Comparison of ENCODE assay signal across 22 cellular contexts in genomic region chr7:56107954-56108258, GRCh38. TPM values are rescaled to one million over a fixed set of nuclear protein-coding genes. Genes with fewer than 3 reads are reported as not detected.
DNase-seq lines count a peak whose midpoint lies in the region; ATAC-seq, FAIRE-seq and TF ChIP-seq lines count a peak whose summit lies in the region.
"Had no signal": no experiment of that assay in that cellular context is flagged by ENCODE, and none has a peak within 500 bp of the region (broad histone marks: within the 10 kb centered on the region; RNA-seq: fewer than 3 reads in every experiment).

No MANE protein-coding gene starts in this region.

- TF ChIP-seq EP300 in GM12878 (IDR thresholded peaks at IDR 0.05; ENCODE audit: borderline replicate concordance in 1 of 2, control insufficient read depth in 1 of 2, low read depth in 2 of 2, low read length in 2 of 2): no peak

- peak overlapping the region; percentile 82 for H3K4me2 ChIP-seq in Loucy (ENCODE audit: low read depth, low read length, poor library complexity, severe bottlenecking)
- H3K4me2 ChIP-seq in GM12878 (ENCODE audit: control insufficient read depth, insufficient read depth): no peak overlapping the region
- no peak overlapping the region for H3K4me2 ChIP-seq in smooth muscle cell

- POLR2A ChIA-PET in GM12878 (lab: Charles Lee): no interaction called here

- peak overlapping the region; percentile 97 for H3K4me3 Mint-ChIP-seq in activated T-cell treated with anti-CD3 and anti-CD28 coated beads, Interleukin-2, amount 50 U/mL, for 24 hours
- H3K4me3 Mint-ChIP-seq in neural crest cell: peak overlapping the region; percentile 47
- H3K4me3 Mint-ChIP-seq: WTC11 had no signal

- WGBS in GM12878 (ENCODE audit: insufficient coverage, insufficient replicate concordance, low lambda C conversion rate, missing lambda C conversion rate): 100% methylated on average over 1 of the region's 1 CpG
- 89% methylated on average over 1 of the region's 1 CpG for WGBS in smooth muscle cell (ENCODE audit: low lambda C conversion rate)

- in situ Hi-C loops in GM12878 (cut with MboI): loop anchor here (10.0 kb wide), 1 partner anchor 1353 kb away; the partner anchor contains the start of gene SEC61G

- H3K9ac ChIP-seq in Loucy (ENCODE audit: low read depth, low read length, poor library complexity, severe bottlenecking) (no peak overlapping the region), GM12878 (ENCODE audit: control insufficient read depth, insufficient read depth, low read length) (no peak overlapping the region), smooth muscle cell (ENCODE audit: low read depth) (no peak overlapping the region)

- H3K9me3 ChIP-seq in Loucy (ENCODE audit: insufficient read depth, low read depth, low read length) (0 out of 2 replicates have a peak, but pooled peaks cover 3% of the 10 kb centered on the region), GM12878 (replicated peaks; ENCODE audit: control insufficient read depth, insufficient read depth, low read length) (peaks cover 2% of the 10 kb centered on the region; the same call in 2 of the 3 replicates), smooth muscle cell (replicated peaks; ENCODE audit: low read depth) (no peaks in the 10 kb centered on the region), right atrium auricular region (no peaks in the 10 kb centered on the region)
- H3K9me3 ChIP-seq: suprapubic skin had no signal

- TF ChIP-seq POLR2A in GM12878 (IDR thresholded peaks at IDR 0.05; ENCODE audit: low read depth, low read length): no peak

- H3K79me2 ChIP-seq in Loucy (ENCODE audit: insufficient read depth, low read length) (peaks cover 34% of the 10 kb centered on the region), GM12878 (ENCODE audit: control insufficient read depth, insufficient read depth, low read length) (peaks cover 24% of the 10 kb centered on the region), smooth muscle cell (ENCODE audit: low read depth) (peaks cover 12% of the 10 kb centered on the region)

- H3K27ac ChIP-seq in GM12878 (ENCODE audit: control insufficient read depth, insufficient read depth) (no peak overlapping the region), smooth muscle cell (ENCODE audit: low read depth) (no peak overlapping the region), right atrium auricular region (no peak overlapping the region)
- H3K27ac ChIP-seq: suprapubic skin had no signal

- intact Hi-C loops in GM12878 (cut with micrococcal nuclease; ENCODE audit: unreplicated experiment): loop anchor here (10.0 kb wide), 1 partner anchor 223 kb away; the partner anchor contains the start of gene ZNF713

- H3F3A ChIP-seq in Loucy (ENCODE audit: low read depth) (0 out of 2 replicates have a peak, but pooled peaks cover 2% of the 10 kb centered on the region), smooth muscle cell (ENCODE audit: low read depth) (no peaks in the 10 kb centered on the region)

- DNase-seq in activated T-cell treated with anti-CD3 and anti-CD28 coated beads, Interleukin-2, amount 50 U/mL, for 24 hours: no peak
- DNase-seq in activated T-cell treated with anti-CD3 and anti-CD28 coated beads for 4 hours (no peak), GM12878 (ENCODE audit: low read depth, low spot score) (no peak), neural crest cell (ENCODE audit: low read depth, low spot score) (no peak), smooth muscle cell (lab: John Stamatoyannopoulos, UW; ENCODE audit: unreplicated experiment) (no peak), NK-92 (lab: John Stamatoyannopoulos, UW; ENCODE audit: unreplicated experiment) (no peak), right atrium auricular region (ENCODE audit: low spot score) (no peak)
- DNase-seq: central memory CD4-positive, alpha-beta T cell; effector CD4-positive, alpha-beta T cell; kidney; mesendoderm; NCI-H1694; NCI-H345; occipital lobe; stimulated activated CD4-positive, alpha-beta T cell treated with anti-CD3 and anti-CD28 coated beads, Interleukin-1b, Interleukin-23, amount 100 ng/mL, for 48 hours had no signal

- FAIRE-seq in GM12878 (lab: Jason Lieb, UNC): no peak
- FAIRE-seq: kidney had no signal

- RAD21 ChIA-PET in GM12878 (lab: Charles Lee; ENCODE audit: unreplicated experiment): no interaction called here

- no peaks in the 10 kb centered on the region for H3K27me3 Mint-ChIP-seq in activated T-cell treated with anti-CD3 and anti-CD28 coated beads, Interleukin-2, amount 50 U/mL, for 24 hours
- peaks cover 21% of the 10 kb centered on the region for H3K27me3 Mint-ChIP-seq in neural crest cell (ENCODE audit: low read depth)

- H4K20me1 ChIP-seq in Loucy (ENCODE audit: insufficient read depth, low read length, poor library complexity, severe bottlenecking) (peaks cover 33% of the 10 kb centered on the region), GM12878 (ENCODE audit: control insufficient read depth, insufficient read depth) (no peaks in the 10 kb centered on the region), smooth muscle cell (ENCODE audit: low read depth) (no peaks in the 10 kb centered on the region)

- SMC1A ChIA-PET in GM12878 (lab: Charles Lee; ENCODE audit: uncharacterized antibody, unreplicated experiment): no interaction called here

- ATAC-seq in GM12878: no peak
- ATAC-seq: sciatic nerve, WTC11 had no signal

- H3K9me2 ChIP-seq in Loucy (replicated peaks; ENCODE audit: low read depth, low read length): no peaks in the 10 kb centered on the region

- no peak overlapping the region for H2AFZ ChIP-seq in Loucy (ENCODE audit: low read length)
- peak overlapping the region; percentile 31 for H2AFZ ChIP-seq in GM12878 (ENCODE audit: control insufficient read depth, low read depth, low read length)
- H2AFZ ChIP-seq in smooth muscle cell (ENCODE audit: low read depth): no peak overlapping the region

- TF ChIP-seq CTCF in Loucy (conservative IDR thresholded peaks at IDR 0.05; ENCODE audit: low read length) (no peak), GM12878 (IDR thresholded peaks at IDR 0.05 in 2 of 3, conservative IDR thresholded peaks at IDR 0.05 in 1 of 3; ENCODE audit: control insufficient read depth in 2 of 3, extremely low read depth in 1 of 3, insufficient read depth in 1 of 3, low read depth in 3 of 3, low read length in 3 of 3) (no peak), neural crest cell (conservative IDR thresholded peaks at IDR 0.05) (no peak), smooth muscle cell (IDR thresholded peaks at IDR 0.05; ENCODE audit: borderline replicate concordance, insufficient read depth, poor library complexity, severe bottlenecking) (no peak), right atrium auricular region (IDR thresholded peaks at IDR 0.05) (no peak)

- H3K36me3 Mint-ChIP-seq in activated T-cell treated with anti-CD3 and anti-CD28 coated beads, Interleukin-2, amount 50 U/mL, for 24 hours (ENCODE audit: low read depth): peaks cover 44% of the 10 kb centered on the region
- H3K36me3 Mint-ChIP-seq in neural crest cell (ENCODE audit: low read depth): peaks cover 16% of the 10 kb centered on the region

- peaks cover 5% of the 10 kb centered on the region for H3K9me3 Mint-ChIP-seq in activated T-cell treated with anti-CD3 and anti-CD28 coated beads, Interleukin-2, amount 50 U/mL, for 24 hours
- H3K9me3 Mint-ChIP-seq in neural crest cell: peaks cover 3% of the 10 kb centered on the region

- peaks cover 26% of the 10 kb centered on the region for H3K4me1 ChIP-seq in Loucy (ENCODE audit: insufficient read depth, low read length, poor library complexity, severe bottlenecking)
- H3K4me1 ChIP-seq in GM12878 (ENCODE audit: control insufficient read depth, insufficient read depth, low read length): no peaks in the 10 kb centered on the region
- H3K4me1 ChIP-seq in smooth muscle cell (ENCODE audit: low read depth): no peaks in the 10 kb centered on the region
- H3K4me1 ChIP-seq in right atrium auricular region: peaks cover 0 to 15% of the 10 kb centered on the region in 2 donors

- peaks cover 36% of the 10 kb centered on the region for H3K4me1 Mint-ChIP-seq in activated T-cell treated with anti-CD3 and anti-CD28 coated beads, Interleukin-2, amount 50 U/mL, for 24 hours (ENCODE audit: low read depth)
- H3K4me1 Mint-ChIP-seq in neural crest cell: peaks cover 20% of the 10 kb centered on the region
- H3K4me1 Mint-ChIP-seq: WTC11 had no signal

- no peak for TF ChIP-seq RAD21 in GM12878 (IDR thresholded peaks at IDR 0.05; ENCODE audit: insufficient read depth, low read depth, low read length)

- H3K27me3 ChIP-seq in Loucy (ENCODE audit: insufficient read depth, low read length, poor library complexity, severe bottlenecking): no peaks in the 10 kb centered on the region
- no peaks in the 10 kb centered on the region for H3K27me3 ChIP-seq in GM12878 (replicated peaks in 1 of 2; ENCODE audit: control insufficient read depth in 2 of 2, insufficient read depth in 2 of 2, low read length in 1 of 2)
- no peaks in the 10 kb centered on the region for H3K27me3 ChIP-seq in smooth muscle cell (ENCODE audit: low read depth)
- H3K27me3 ChIP-seq in right atrium auricular region: no peaks in the 10 kb centered on the region
- H3K27me3 ChIP-seq: suprapubic skin had no signal

- CTCF ChIA-PET in GM12878 (lab: Yijun Ruan, JAX): no interaction called here

- H3K27ac Mint-ChIP-seq in activated T-cell treated with anti-CD3 and anti-CD28 coated beads, Interleukin-2, amount 50 U/mL, for 24 hours: peak overlapping the region; percentile 99
- no peak overlapping the region for H3K27ac Mint-ChIP-seq in neural crest cell (ENCODE audit: unreplicated experiment)
- H3K27ac Mint-ChIP-seq: WTC11 had no signal

- H3K4me3 ChIP-seq in Loucy (ENCODE audit: low read length, poor library complexity, severe bottlenecking) (peak overlapping the region; percentile 93), GM12878 (no peak overlapping the region), smooth muscle cell (no peak overlapping the region), right atrium auricular region (no peak overlapping the region)
- H3K4me3 ChIP-seq: suprapubic skin had no signal

- BruUV-seq in GM12878 (replicated peaks; lab: Mats Ljungman, UMichigan): no TSS peak

- H3K36me3 ChIP-seq in Loucy (ENCODE audit: insufficient read depth, low read length) (peaks cover 14% of the 10 kb centered on the region), GM12878 (ENCODE audit: control insufficient read depth in 2 of 2, insufficient read depth in 2 of 2, low read length in 1 of 2) (peaks cover 0 to 9% of the 10 kb centered on the region in 2 experiments), smooth muscle cell (ENCODE audit: low read depth) (no peaks in the 10 kb centered on the region), right atrium auricular region (peaks cover 14% of the 10 kb centered on the region)

RNA-seq across cellular contexts. Expression of gene CHCHD2, which starts 1.6 kb away (rescaled TPM):
- total RNA-seq in GM12878 (2013; cell fraction: nucleolus; rRNA removed): 52.5 and 59.8 TPM in 2 replicates
- total RNA-seq in GM12878 (2014; rRNA removed) (731 and 805 TPM in 2 replicates), GM12878 (2014; rRNA removed; fragmentation: Illumina TruSeq; extraction: Trizol) (354 and 377 TPM in 2 replicates), GM12878 (2021) (662 and 669 TPM in 2 replicates), neural crest cell (318 and 330 TPM in 2 replicates), smooth muscle cell (118 and 142 TPM in 2 replicates), right atrium auricular region (100 to 1,000 TPM; 439 to 485 TPM)
- 340 TPM for polyA plus RNA-seq in GM12878 (2011; ENCODE audit: low read depth)
- polyA plus RNA-seq in GM12878 (2011; rRNA removed) (576 and 621 TPM in 2 replicates), GM12878 (2014; fragmentation: Illumina TruSeq; extraction: Trizol) (208 and 292 TPM in 2 replicates), GM12878 (2014; fragmentation: Nextera tagmentation; extraction: Ambion mirVana) (100 to 1,000 TPM in 1 of 2 experiments, 10 to 100 TPM in 1; 97.8 to 374 TPM), GM12878 (2014; rRNA removed) (678 and 750 TPM in 2 replicates), GM12878 (2016; fragmentation: Nextera tagmentation; extraction: Ambion mirVana) (1,000 to 10,000 TPM; 1,252 to 1,291 TPM), smooth muscle cell (146 TPM in 2 replicates)
- 558 and 721 TPM in 2 replicates for polyA plus RNA-seq in GM12878 (2011; cell fraction: cytosol; rRNA removed)
- polyA plus RNA-seq in GM12878 (2011; cell fraction: nucleus; rRNA removed): 411 and 417 TPM in 2 replicates
- 502 and 538 TPM in 2 replicates for polyA plus RNA-seq in GM12878 (2012)
- 113 and 214 TPM in 2 replicates for polyA minus RNA-seq in GM12878 (2011; rRNA and poly(A)+ RNA removed)
- polyA minus RNA-seq in GM12878 (2011; cell fraction: cytosol; rRNA and poly(A)+ RNA removed): 112 and 138 TPM in 2 replicates
- polyA minus RNA-seq in GM12878 (2011; cell fraction: nucleus; rRNA and poly(A)+ RNA removed): 54.2 and 63.0 TPM in 2 replicates

RNA-seq across cellular contexts. Expression of gene NUPR2, which starts 8.3 kb away (rescaled TPM):
- total RNA-seq in GM12878 (2013; cell fraction: nucleolus; rRNA removed): not detected in 2 replicates
- total RNA-seq in GM12878 (2014; rRNA removed) (not detected in 2 replicates), GM12878 (2014; rRNA removed; fragmentation: Illumina TruSeq; extraction: Trizol) (not detected in 2 replicates), GM12878 (2021) (not detected in 2 replicates), neural crest cell (not detected in 2 replicates), smooth muscle cell (not detected in 2 replicates), right atrium auricular region (not detected)
- polyA plus RNA-seq in GM12878 (2011; ENCODE audit: low read depth): not detected
- polyA plus RNA-seq in GM12878 (2011; rRNA removed) (not detected in 2 replicates), GM12878 (2014; fragmentation: Illumina TruSeq; extraction: Trizol) (not detected in 2 replicates), GM12878 (2014; fragmentation: Nextera tagmentation; extraction: Ambion mirVana) (not detected), GM12878 (2014; rRNA removed) (not detected in 2 replicates), GM12878 (2016; fragmentation: Nextera tagmentation; extraction: Ambion mirVana) (not detected), smooth muscle cell (not detected in 2 replicates)
- polyA plus RNA-seq in GM12878 (2011; cell fraction: cytosol; rRNA removed): not detected in 2 replicates
- not detected in 2 replicates for polyA plus RNA-seq in GM12878 (2011; cell fraction: nucleus; rRNA removed)
- polyA plus RNA-seq in GM12878 (2012): not detected in 2 replicates
- not detected in 2 replicates for polyA minus RNA-seq in GM12878 (2011; rRNA and poly(A)+ RNA removed)
- polyA minus RNA-seq in GM12878 (2011; cell fraction: cytosol; rRNA and poly(A)+ RNA removed): not detected in 2 replicates
- not detected in 2 replicates for polyA minus RNA-seq in GM12878 (2011; cell fraction: nucleus; rRNA and poly(A)+ RNA removed)
- total RNA-seq: HT1080; M059J; sciatic nerve; T-helper 1 cell treated with Interleukin-12 subunit alpha and Interleukin-12 subunit beta and Interleukin-4 antibody, amounts not matched to agents 30 ng/mL and 1 ng/mL, for 36 hours; WTC11 had no signal

RNA-seq across cellular contexts. Expression of gene PHKG1, which starts 15.2 kb away (rescaled TPM):
- 2.3 and 3.7 TPM in 2 replicates for total RNA-seq in GM12878 (2013; cell fraction: nucleolus; rRNA removed)
- total RNA-seq in GM12878 (2014; rRNA removed) (0.27 and 1.6 TPM in 2 replicates), GM12878 (2014; rRNA removed; fragmentation: Illumina TruSeq; extraction: Trizol) (0.45 and 1.1 TPM in 2 replicates), GM12878 (2021) (0.64 and 0.82 TPM in 2 replicates), neural crest cell (1.1 and 1.7 TPM in 2 replicates), smooth muscle cell (0.81 TPM in 1 of 2 replicates, not detected in the other), right atrium auricular region (10 to 100 TPM; 11.7 to 27.3 TPM)
- 2.1 TPM for polyA plus RNA-seq in GM12878 (2011; ENCODE audit: low read depth)
- polyA plus RNA-seq in GM12878 (2011; rRNA removed) (0.62 and 1.4 TPM in 2 replicates), GM12878 (2014; fragmentation: Illumina TruSeq; extraction: Trizol) (0.11 and 0.43 TPM in 2 replicates), GM12878 (2014; fragmentation: Nextera tagmentation; extraction: Ambion mirVana) (under 1 TPM; 0.08 to 0.09 TPM), GM12878 (2014; rRNA removed) (0.86 and 1.2 TPM in 2 replicates), GM12878 (2016; fragmentation: Nextera tagmentation; extraction: Ambion mirVana) (under 1 TPM; 0.15 to 0.31 TPM), smooth muscle cell (0.26 and 0.33 TPM in 2 replicates)
- 0.45 and 1.1 TPM in 2 replicates for polyA plus RNA-seq in GM12878 (2011; cell fraction: cytosol; rRNA removed)
- 4.9 and 6.0 TPM in 2 replicates for polyA plus RNA-seq in GM12878 (2011; cell fraction: nucleus; rRNA removed)
- polyA plus RNA-seq in GM12878 (2012): 1.7 and 2.3 TPM in 2 replicates
- 0.67 and 1.5 TPM in 2 replicates for polyA minus RNA-seq in GM12878 (2011; rRNA and poly(A)+ RNA removed)
- polyA minus RNA-seq in GM12878 (2011; cell fraction: cytosol; rRNA and poly(A)+ RNA removed): not detected in 2 replicates
- 1.8 and 2.2 TPM in 2 replicates for polyA minus RNA-seq in GM12878 (2011; cell fraction: nucleus; rRNA and poly(A)+ RNA removed)
- total RNA-seq: WTC11 had no signal

RNA-seq across cellular contexts. Expression of gene SUMF2, which starts 43.8 kb away (rescaled TPM):
- 149 and 163 TPM in 2 replicates for total RNA-seq in GM12878 (2013; cell fraction: nucleolus; rRNA removed)
- 84.6 and 96.1 TPM in 2 replicates for total RNA-seq in GM12878 (2014; rRNA removed)
- 70.8 and 72.4 TPM in 2 replicates for total RNA-seq in GM12878 (2014; rRNA removed; fragmentation: Illumina TruSeq; extraction: Trizol)
- 102 and 103 TPM in 2 replicates for total RNA-seq in GM12878 (2021)
- 42.2 TPM for polyA plus RNA-seq in GM12878 (2011; ENCODE audit: low read depth)
- polyA plus RNA-seq in GM12878 (2011; rRNA removed): 57.6 and 70.5 TPM in 2 replicates
- 81.9 and 86.5 TPM in 2 replicates for polyA plus RNA-seq in GM12878 (2011; cell fraction: cytosol; rRNA removed)
- 170 and 178 TPM in 2 replicates for polyA plus RNA-seq in GM12878 (2011; cell fraction: nucleus; rRNA removed)
- 77.6 and 84.4 TPM in 2 replicates for polyA plus RNA-seq in GM12878 (2012)
- polyA plus RNA-seq in GM12878 (2014; fragmentation: Illumina TruSeq; extraction: Trizol): 87.4 and 106 TPM in 2 replicates
- 10 to 100 TPM; 39.9 to 62.4 TPM for polyA plus RNA-seq in GM12878 (2014; fragmentation: Nextera tagmentation; extraction: Ambion mirVana)
- polyA plus RNA-seq in GM12878 (2014; rRNA removed): 85.7 and 93.0 TPM in 2 replicates
- polyA plus RNA-seq in GM12878 (2016; fragmentation: Nextera tagmentation; extraction: Ambion mirVana): 10 to 100 TPM; 67.7 to 72.6 TPM
- 53.3 and 94.2 TPM in 2 replicates for polyA minus RNA-seq in GM12878 (2011; rRNA and poly(A)+ RNA removed)
- polyA minus RNA-seq in GM12878 (2011; cell fraction: cytosol; rRNA and poly(A)+ RNA removed): 31.7 and 32.2 TPM in 2 replicates
- polyA minus RNA-seq in GM12878 (2011; cell fraction: nucleus; rRNA and poly(A)+ RNA removed): 41.7 and 51.2 TPM in 2 replicates
- 82.1 and 85.9 TPM in 2 replicates for total RNA-seq in neural crest cell
- 62.2 and 87.2 TPM in 2 replicates for total RNA-seq in smooth muscle cell
- polyA plus RNA-seq in smooth muscle cell: 121 and 123 TPM in 2 replicates
- 10 to 100 TPM; 31.7 to 54.9 TPM for total RNA-seq in right atrium auricular region

RNA-seq across cellular contexts. Expression of gene CCT6A, which starts 56.3 kb away (rescaled TPM):
- total RNA-seq in GM12878 (2013; cell fraction: nucleolus; rRNA removed): 96.4 and 103 TPM in 2 replicates
- total RNA-seq in GM12878 (2014; rRNA removed) (263 and 264 TPM in 2 replicates), GM12878 (2014; rRNA removed; fragmentation: Illumina TruSeq; extraction: Trizol) (324 and 357 TPM in 2 replicates), GM12878 (2021) (202 and 206 TPM in 2 replicates), neural crest cell (221 and 229 TPM in 2 replicates), smooth muscle cell (130 and 157 TPM in 2 replicates), right atrium auricular region (10 to 100 TPM; 39.3 to 68.1 TPM)
- polyA plus RNA-seq in GM12878 (2011; ENCODE audit: low read depth): 162 TPM
- polyA plus RNA-seq in GM12878 (2011; rRNA removed) (346 and 392 TPM in 2 replicates), GM12878 (2014; fragmentation: Illumina TruSeq; extraction: Trizol) (272 and 346 TPM in 2 replicates), GM12878 (2014; fragmentation: Nextera tagmentation; extraction: Ambion mirVana) (100 to 1,000 TPM; 191 to 319 TPM), GM12878 (2014; rRNA removed) (247 and 252 TPM in 2 replicates), GM12878 (2016; fragmentation: Nextera tagmentation; extraction: Ambion mirVana) (100 to 1,000 TPM; 455 to 480 TPM), smooth muscle cell (97.7 and 117 TPM in 2 replicates)
- polyA plus RNA-seq in GM12878 (2011; cell fraction: cytosol; rRNA removed): 129 and 184 TPM in 2 replicates
- polyA plus RNA-seq in GM12878 (2011; cell fraction: nucleus; rRNA removed): 131 and 175 TPM in 2 replicates
- polyA plus RNA-seq in GM12878 (2012): 121 and 132 TPM in 2 replicates
- 170 and 321 TPM in 2 replicates for polyA minus RNA-seq in GM12878 (2011; rRNA and poly(A)+ RNA removed)
- polyA minus RNA-seq in GM12878 (2011; cell fraction: cytosol; rRNA and poly(A)+ RNA removed): 57.2 and 72.0 TPM in 2 replicates
- polyA minus RNA-seq in GM12878 (2011; cell fraction: nucleus; rRNA and poly(A)+ RNA removed): 42.2 and 64.6 TPM in 2 replicates
